Comparison of ENCODE assay signal across 15 cellular contexts in genomic region chr17:36972905-36973304, GRCh38. TPM values are rescaled to one million over a fixed set of nuclear protein-coding genes. Genes with fewer than 3 reads are reported as not detected.
A peak's percentile ranks its signal among the peaks of the same experiment; 100 is the strongest.
DNase-seq lines count a peak whose midpoint lies in the region; ATAC-seq and TF ChIP-seq lines count a peak whose summit lies in the region.
"Had no signal": no experiment of that assay in that cellular context is flagged by ENCODE, and none has a peak within 500 bp of the region (broad histone marks: within the 10 kb centered on the region; RNA-seq: fewer than 3 reads in every experiment).

No MANE protein-coding gene starts in this region.

- peaks cover 12% of the 10 kb centered on the region for H3K4me1 ChIP-seq in mammary epithelial cell (ENCODE audit: insufficient read depth, low read length)
- H3K4me1 ChIP-seq in breast epithelium, result no peaks in the 10 kb centered on the region
- H3K4me1 ChIP-seq: BLaER1 treated with 17β-estradiol and CSF1 and Interleukin-3, amounts not matched to agents 10 nM and 100 nM had no signal

- H3K36me3 Mint-ChIP-seq in WTC11, result peaks cover 13% of the 10 kb centered on the region
- H3K36me3 Mint-ChIP-seq in mesothelial cell of epicardium, result peaks cover 17% of the 10 kb centered on the region
- peaks cover 11% of the 10 kb centered on the region for H3K36me3 Mint-ChIP-seq in natural killer cell treated with Interleukin-12 subunit alpha and Interleukin-12 subunit beta and Interleukin-15 and Interleukin-18, amount 100 ng/mL, for 72 hours
- peaks cover 23% of the 10 kb centered on the region for H3K36me3 Mint-ChIP-seq in activated T-helper 1 cell treated with anti-CD3 and anti-CD28 coated beads, Interleukin-12 subunit alpha, Interleukin-12 subunit beta, Interleukin-2, Interleukin-4 antibody, amounts not matched to agents 30 ng/mL and 10 ng/mL and 1 ng/mL, durations not matched to agents 14 hours and 24 hours and 36 hours (ENCODE audit: low read depth)

- in situ Hi-C loops in mammary epithelial cell (cut with MboI; ENCODE audit: low sequenced_read_pairs in 2 of 2), result no loop called here

- TF ChIP-seq CTCF in mammary epithelial cell (conservative IDR thresholded peaks at IDR 0.05 in 1 of 2, IDR thresholded peaks at IDR 0.05 in 1 of 2; ENCODE audit: extremely low read depth in 1 of 2, insufficient read depth in 1 of 2, low read depth in 1 of 2, low read length in 2 of 2) (no peak), breast epithelium (IDR thresholded peaks at IDR 0.05) (no peak), WTC11 (IDR thresholded peaks at IDR 0.05) (no peak), mesothelial cell of epicardium (IDR thresholded peaks at IDR 0.05; ENCODE audit: unreplicated experiment) (no peak)

- dilution Hi-C loops in mammary epithelial cell (cut with HindIII; ENCODE audit: low sequenced_read_pairs), result no loop called here

- peaks cover 14% of the 10 kb centered on the region for H3K4me1 Mint-ChIP-seq in WTC11
- H3K4me1 Mint-ChIP-seq in mesothelial cell of epicardium, result peaks cover 36% of the 10 kb centered on the region
- peaks cover 23 to 30% of the 10 kb centered on the region in 2 donors for H3K4me1 Mint-ChIP-seq in natural killer cell treated with Interleukin-12 subunit alpha and Interleukin-12 subunit beta and Interleukin-15 and Interleukin-18, amount 100 ng/mL, for 72 hours (ENCODE audit: low read depth in 2 of 2)
- H3K4me1 Mint-ChIP-seq in activated T-helper 1 cell treated with anti-CD3 and anti-CD28 coated beads, Interleukin-12 subunit alpha, Interleukin-12 subunit beta, Interleukin-2, Interleukin-4 antibody, amounts not matched to agents 30 ng/mL and 10 ng/mL and 1 ng/mL, durations not matched to agents 14 hours and 24 hours and 36 hours (ENCODE audit: low read depth), result peaks cover 33% of the 10 kb centered on the region

- H3K79me2 ChIP-seq in mammary epithelial cell (ENCODE audit: insufficient read depth, low read length), result peaks cover 55% of the 10 kb centered on the region

- no peak for ATAC-seq in WTC11
- no peak for ATAC-seq in natural killer cell treated with Interleukin-12 subunit alpha and Interleukin-12 subunit beta and Interleukin-15 and Interleukin-18, amount 100 ng/mL, for 72 hours
- ATAC-seq in GM18907 (IDR thresholded peaks at IDR 0.05; ENCODE audit: unreplicated experiment), result no peak

- H2AFZ ChIP-seq in mammary epithelial cell (ENCODE audit: low read depth, low read length), result no peak overlapping the region
- H2AFZ ChIP-seq: GM23248 had no signal

- peaks cover 6% of the 10 kb centered on the region; the same call in 1 of the 2 replicates for H3K9me3 Mint-ChIP-seq in WTC11
- H3K9me3 Mint-ChIP-seq in mesothelial cell of epicardium, result peaks cover 7% of the 10 kb centered on the region
- H3K9me3 Mint-ChIP-seq in natural killer cell treated with Interleukin-12 subunit alpha and Interleukin-12 subunit beta and Interleukin-15 and Interleukin-18, amount 100 ng/mL, for 72 hours, result no peaks in the 10 kb centered on the region
- H3K9me3 Mint-ChIP-seq in activated T-helper 1 cell treated with anti-CD3 and anti-CD28 coated beads, Interleukin-12 subunit alpha, Interleukin-12 subunit beta, Interleukin-2, Interleukin-4 antibody, amounts not matched to agents 30 ng/mL and 10 ng/mL and 1 ng/mL, durations not matched to agents 14 hours and 24 hours and 36 hours, result no peaks in the 10 kb centered on the region
- H3K9me3 Mint-ChIP-seq: CD4-positive, CD25-positive, alpha-beta regulatory T cell had no signal

- CTCF ChIA-PET in mammary epithelial cell (lab: Charles Lee; ENCODE audit: low non-redundant PET) (no interaction called here), WTC11 (lab: Charles Lee) (no interaction called here)

- intact Hi-C loops in mammary epithelial cell (cut with micrococcal nuclease), result no loop called here
- intact Hi-C loops in breast epithelium (cut with DNase I; ENCODE audit: low total_unique reads), result no loop called here
- intact Hi-C loops in activated T-helper 1 cell treated with anti-CD3 and anti-CD28 coated beads, Interleukin-12 subunit alpha, Interleukin-12 subunit beta, Interleukin-2, Interleukin-4 antibody, amounts not matched to agents 30 ng/mL and 10 ng/mL and 1 ng/mL, durations not matched to agents 14 hours and 24 hours and 36 hours (cut with micrococcal nuclease), result no loop called here

- H3K27me3 ChIP-seq in mammary epithelial cell (ENCODE audit: insufficient read depth, low read length) (no peaks in the 10 kb centered on the region), breast epithelium (no peaks in the 10 kb centered on the region)
- H3K27me3 ChIP-seq: BLaER1 treated with 17β-estradiol and CSF1 and Interleukin-3, amounts not matched to agents 10 nM and 100 nM had no signal

- H3K9me3 ChIP-seq in mammary epithelial cell (replicated peaks; ENCODE audit: insufficient read depth, low read length), result no peaks in the 10 kb centered on the region
- no peaks in the 10 kb centered on the region for H3K9me3 ChIP-seq in breast epithelium

- no peak overlapping the region for H3K9ac ChIP-seq in mammary epithelial cell (ENCODE audit: insufficient read depth, low read length)
- H3K9ac ChIP-seq: BLaER1 treated with 17β-estradiol and CSF1 and Interleukin-3, amounts not matched to agents 10 nM and 100 nM; GM23248 had no signal

- H3K27ac ChIP-seq in mammary epithelial cell (ENCODE audit: insufficient read depth, low read depth, low read length) (no peak overlapping the region), breast epithelium (no peak overlapping the region)
- H3K27ac ChIP-seq: BLaER1 treated with 17β-estradiol and CSF1 and Interleukin-3, amounts not matched to agents 10 nM and 100 nM; GM23248 had no signal

- TF ChIP-seq POLR2A in breast epithelium (IDR thresholded peaks at IDR 0.05), result no peak

- POLR2A ChIA-PET in WTC11 (lab: Charles Lee), result no interaction called here

- DNase-seq in mammary epithelial cell (no peak), breast epithelium (ENCODE audit: low spot score in 2 of 2) (no peak), WTC11 (ENCODE audit: low spot score) (no peak), mesothelial cell of epicardium (ENCODE audit: low spot score in 2 of 2, unreplicated experiment in 2 of 2) (no peak), NCI-H510A treated with DMSO at 0.1 percent for 48 hours (lab: John Stamatoyannopoulos, UW) (no peak)
- DNase-seq in natural killer cell treated with Interleukin-12 subunit alpha and Interleukin-12 subunit beta and Interleukin-15 and Interleukin-18, amount 100 ng/mL, for 72 hours (ENCODE audit: low spot score), result no peak
- DNase-seq in activated T-helper 1 cell treated with anti-CD3 and anti-CD28 coated beads, Interleukin-12 subunit alpha, Interleukin-12 subunit beta, Interleukin-2, Interleukin-4 antibody, amounts not matched to agents 30 ng/mL and 10 ng/mL and 1 ng/mL, durations not matched to agents 14 hours and 24 hours and 36 hours (ENCODE audit: low spot score), result no peak
- DNase-seq: CD4-positive, CD25-positive, alpha-beta regulatory T cell; DMS53; GF-D8; GM23248; H7 had no signal

- peak overlapping the region; percentile 39 for H3K4me2 ChIP-seq in mammary epithelial cell (ENCODE audit: insufficient read depth, low read depth, low read length)
- H3K4me2 ChIP-seq: BLaER1 treated with 17β-estradiol and CSF1 and Interleukin-3, amounts not matched to agents 10 nM and 100 nM had no signal

- H3K27me3 Mint-ChIP-seq in WTC11 (ENCODE audit: low read depth), result no peaks in the 10 kb centered on the region
- H3K27me3 Mint-ChIP-seq in mesothelial cell of epicardium (ENCODE audit: low read depth), result no peaks in the 10 kb centered on the region
- H3K27me3 Mint-ChIP-seq in natural killer cell treated with Interleukin-12 subunit alpha and Interleukin-12 subunit beta and Interleukin-15 and Interleukin-18, amount 100 ng/mL, for 72 hours, result no peaks in the 10 kb centered on the region
- no peaks in the 10 kb centered on the region for H3K27me3 Mint-ChIP-seq in activated T-helper 1 cell treated with anti-CD3 and anti-CD28 coated beads, Interleukin-12 subunit alpha, Interleukin-12 subunit beta, Interleukin-2, Interleukin-4 antibody, amounts not matched to agents 30 ng/mL and 10 ng/mL and 1 ng/mL, durations not matched to agents 14 hours and 24 hours and 36 hours (ENCODE audit: insufficient read depth)
- H3K27me3 Mint-ChIP-seq: CD4-positive, CD25-positive, alpha-beta regulatory T cell had no signal

- H4K20me1 ChIP-seq in mammary epithelial cell (ENCODE audit: insufficient read depth, low read length), result no peaks in the 10 kb centered on the region

- no TSS peak for BruUV-seq in mammary epithelial cell (replicated peaks; lab: Mats Ljungman, UMichigan)

- H3K4me3 Mint-ChIP-seq in WTC11, result no peak overlapping the region
- H3K4me3 Mint-ChIP-seq in mesothelial cell of epicardium, result no peak overlapping the region
- H3K4me3 Mint-ChIP-seq in natural killer cell treated with Interleukin-12 subunit alpha and Interleukin-12 subunit beta and Interleukin-15 and Interleukin-18, amount 100 ng/mL, for 72 hours, result no peak overlapping the region
- no peak overlapping the region for H3K4me3 Mint-ChIP-seq in activated T-helper 1 cell treated with anti-CD3 and anti-CD28 coated beads, Interleukin-12 subunit alpha, Interleukin-12 subunit beta, Interleukin-2, Interleukin-4 antibody, amounts not matched to agents 30 ng/mL and 10 ng/mL and 1 ng/mL, durations not matched to agents 14 hours and 24 hours and 36 hours

- peak overlapping the region; percentile 86 for H3K27ac Mint-ChIP-seq in WTC11
- H3K27ac Mint-ChIP-seq in mesothelial cell of epicardium, result peak overlapping the region; percentile 59
- no peak overlapping the region for H3K27ac Mint-ChIP-seq in natural killer cell treated with Interleukin-12 subunit alpha and Interleukin-12 subunit beta and Interleukin-15 and Interleukin-18, amount 100 ng/mL, for 72 hours
- no peak overlapping the region for H3K27ac Mint-ChIP-seq in activated T-helper 1 cell treated with anti-CD3 and anti-CD28 coated beads, Interleukin-12 subunit alpha, Interleukin-12 subunit beta, Interleukin-2, Interleukin-4 antibody, amounts not matched to agents 30 ng/mL and 10 ng/mL and 1 ng/mL, durations not matched to agents 14 hours and 24 hours and 36 hours

- H3K36me3 ChIP-seq in mammary epithelial cell (ENCODE audit: insufficient read depth, low read length) (peaks cover 10% of the 10 kb centered on the region), breast epithelium (no peaks in the 10 kb centered on the region)

- H3K4me3 ChIP-seq in mammary epithelial cell (replicated peaks in 1 of 3; ENCODE audit: insufficient read depth in 1 of 3, low read depth in 2 of 3, low read length in 3 of 3), result no peak overlapping the region
- no peak overlapping the region for H3K4me3 ChIP-seq in breast epithelium
- H3K4me3 ChIP-seq: BLaER1 treated with 17β-estradiol and CSF1 and Interleukin-3, amounts not matched to agents 10 nM and 100 nM; GM23248 had no signal

- WGBS in mammary epithelial cell (ENCODE audit: low coverage, missing lambda C conversion rate), result 56% methylated on average over 1 of the region's 1 CpG

RNA-seq across cellular contexts. Expression of gene AATF, which starts 24.2 kb away (rescaled TPM):
- total RNA-seq in mammary epithelial cell, result 10 to 100 TPM; 21.2 to 70.3 TPM
- polyA plus RNA-seq in mammary epithelial cell, result 19.0 TPM
- 54.6 TPM for polyA minus RNA-seq in mammary epithelial cell
- total RNA-seq in breast epithelium, result 10 to 100 TPM; 34.4 to 47.2 (median 40.0) TPM
- total RNA-seq in WTC11 (2021), result 48.9 to 61.0 TPM (median 49.8 TPM) in 3 replicates
- total RNA-seq in mesothelial cell of epicardium, result 31.3 to 36.2 TPM (median 33.9 TPM) in 3 replicates
- 100 to 1,000 TPM in 1 of 2 donors, 10 to 100 TPM in 1; 95.0 to 114 TPM for total RNA-seq in natural killer cell treated with Interleukin-12 subunit alpha and Interleukin-12 subunit beta and Interleukin-15 and Interleukin-18, amount 100 ng/mL, for 72 hours
- 110 and 119 TPM in 2 replicates for total RNA-seq in activated T-helper 1 cell treated with anti-CD3 and anti-CD28 coated beads, Interleukin-12 subunit alpha, Interleukin-12 subunit beta, Interleukin-2, Interleukin-4 antibody, amounts not matched to agents 30 ng/mL and 10 ng/mL and 1 ng/mL, durations not matched to agents 14 hours and 24 hours and 36 hours

RNA-seq across cellular contexts. Expression of gene LHX1, which starts 35.6 kb away (rescaled TPM):
- total RNA-seq in mammary epithelial cell, result not detected
- not detected for polyA plus RNA-seq in mammary epithelial cell
- polyA minus RNA-seq in mammary epithelial cell, result not detected
- total RNA-seq in breast epithelium, result not detected
- total RNA-seq in WTC11 (2021), result 0.61 to 1.3 TPM (median 1.2 TPM) in 3 replicates
- not detected in 3 replicates for total RNA-seq in mesothelial cell of epicardium
- under 1 TPM in 1 of 2 donors, not detected in 1; 0.24 TPM for total RNA-seq in natural killer cell treated with Interleukin-12 subunit alpha and Interleukin-12 subunit beta and Interleukin-15 and Interleukin-18, amount 100 ng/mL, for 72 hours
- 0.17 and 0.36 TPM in 2 replicates for total RNA-seq in activated T-helper 1 cell treated with anti-CD3 and anti-CD28 coated beads, Interleukin-12 subunit alpha, Interleukin-12 subunit beta, Interleukin-2, Interleukin-4 antibody, amounts not matched to agents 30 ng/mL and 10 ng/mL and 1 ng/mL, durations not matched to agents 14 hours and 24 hours and 36 hours
- total RNA-seq: CD4-positive, CD25-positive, alpha-beta regulatory T cell; GM23248; HT-29 had no signal
- polyA plus RNA-seq: GM23248 had no signal

Comparison
In these comparisons a context has a peak if more than half of its experiments do, and no peak if none do; other contexts are left out.
1. H3K27ac Mint-ChIP-seq: peak in WTC11 (single experiment) and mesothelial cell of epicardium (single experiment); none in natural killer cell treated with Interleukin-12 subunit alpha and Interleukin-12 subunit beta and Interleukin-15 and Interleukin-18, amount 100 ng/mL, for 72 hours (0 of 2) and activated T-helper 1 cell treated with anti-CD3 and anti-CD28 coated beads, Interleukin-12 subunit alpha, Interleukin-12 subunit beta, Interleukin-2, Interleukin-4 antibody, amounts not matched to agents 30 ng/mL and 10 ng/mL and 1 ng/mL, durations not matched to agents 14 hours and 24 hours and 36 hours (single experiment).